Comparison of ENCODE assay signal across 21 cellular contexts in the genomic region with DNA sequence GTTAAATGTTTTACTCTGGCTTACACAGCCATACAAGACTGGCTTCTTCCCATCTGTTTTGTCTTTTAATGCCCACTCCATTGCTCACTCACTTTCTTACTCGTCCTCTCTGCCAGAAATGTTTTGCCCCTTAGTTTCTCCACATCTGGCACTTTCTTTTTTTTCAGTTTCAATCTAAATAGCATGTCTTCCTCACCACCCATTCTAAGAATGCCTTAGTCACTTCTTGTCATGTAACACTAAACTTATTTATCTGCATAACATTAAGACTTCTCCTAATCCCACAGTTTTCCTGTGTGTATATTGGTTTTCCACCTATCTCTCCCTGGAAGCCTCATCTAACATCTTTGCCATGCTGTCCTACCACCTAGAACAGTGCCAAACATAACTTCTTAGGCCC.
DNase-seq lines count a peak whose midpoint lies in the region; ATAC-seq and TF ChIP-seq lines count a peak whose summit lies in the region.
"Had no signal": no experiment of that assay in that cellular context is flagged by ENCODE, and none has a peak within 500 bp of the region (broad histone marks: within the 10 kb centered on the region; RNA-seq: fewer than 3 reads in every experiment).

No MANE protein-coding gene starts in this region.

- 88% methylated on average over 1 of the region's 1 CpG for WGBS in mammary epithelial cell (ENCODE audit: low coverage, missing lambda C conversion rate)
- WGBS in SK-N-SH (ENCODE audit: low lambda C conversion rate) = 28% methylated on average over 1 of the region's 1 CpG
- 92 to 94% methylated on average over 1 of the region's 1 CpG for WGBS in upper lobe of left lung, 2 donors

- H3K79me2 ChIP-seq in mammary epithelial cell (ENCODE audit: insufficient read depth, low read length) = no peaks in the 10 kb centered on the region
- no peaks in the 10 kb centered on the region for H3K79me2 ChIP-seq in SK-N-SH (ENCODE audit: insufficient read depth)

- POLR2A ChIA-PET in SK-N-SH (lab: Yijun Ruan, JAX) = no interaction called here

- H3K27me3 ChIP-seq in mammary epithelial cell (ENCODE audit: insufficient read depth, low read length) (no peaks in the 10 kb centered on the region), breast epithelium (no peaks in the 10 kb centered on the region), SK-N-SH (ENCODE audit: insufficient read depth) (no peaks in the 10 kb centered on the region), upper lobe of left lung (no peaks in the 10 kb centered on the region), right atrium auricular region (no peaks in the 10 kb centered on the region)

- no peak overlapping the region for H3K9ac ChIP-seq in mammary epithelial cell (ENCODE audit: insufficient read depth, low read length)
- H3K9ac ChIP-seq in SK-N-SH = no peak overlapping the region

- no peak overlapping the region for H3K27ac ChIP-seq in mammary epithelial cell (ENCODE audit: insufficient read depth, low read depth, low read length)
- no peak overlapping the region for H3K27ac ChIP-seq in breast epithelium
- H3K27ac ChIP-seq in SK-N-SH (ENCODE audit: low read depth in 2 of 2, low read length in 1 of 2) = no peak overlapping the region
- no peak overlapping the region for H3K27ac ChIP-seq in upper lobe of left lung
- no peak overlapping the region for H3K27ac ChIP-seq in right atrium auricular region

- CTCF ChIA-PET in mammary epithelial cell (lab: Charles Lee; ENCODE audit: low non-redundant PET) = no interaction called here
- CTCF ChIA-PET in SK-N-SH (lab: Yijun Ruan, JAX) = no interaction called here

- dilution Hi-C loops in mammary epithelial cell (cut with HindIII; ENCODE audit: low sequenced_read_pairs) = no loop called here

- DNase-seq in mammary epithelial cell = no peak
- no peak for DNase-seq in breast epithelium (ENCODE audit: low spot score in 2 of 2)
- no peak for DNase-seq in SK-N-SH
- DNase-seq in fibroblast of mammary gland (ENCODE audit: low read depth) = peak; percentile 43
- DNase-seq in upper lobe of left lung = no peak
- no peak for DNase-seq in islet precursor cell
- DNase-seq in right atrium auricular region (ENCODE audit: low spot score) = no peak
- DNase-seq: 8988T, C1 segment of cervical spinal cord, DMS79 treated with DMSO at 0.1 percent for 48 hours, GF-D8, Karpas-422, MM.1S, NCI-H1105 treated with DMSO at 0.1 percent for 48 hours, NCI-H1694 treated with DMSO at 0.1 percent for 48 hours, NCI-H2107, NCI-H2227 treated with DMSO at 0.1 percent for 48 hours, NCI-H526, SHP77, SW 1271 had no signal

- no peaks in the 10 kb centered on the region for H3K9me2 ChIP-seq in SK-N-SH

- ATAC-seq in upper lobe of left lung (ENCODE audit: low FRiP score in 2 of 2) = no peak
- ATAC-seq in HG03280 (IDR thresholded peaks at IDR 0.05; ENCODE audit: unreplicated experiment) = no peak

- H3K4me3 ChIP-seq in mammary epithelial cell (replicated peaks in 1 of 3; ENCODE audit: insufficient read depth in 1 of 3, low read depth in 2 of 3, low read length in 3 of 3) = no peak overlapping the region
- H3K4me3 ChIP-seq in breast epithelium = no peak overlapping the region
- H3K4me3 ChIP-seq in SK-N-SH (ENCODE audit: low read depth in 2 of 2, low read length in 1 of 2) = no peak overlapping the region
- no peak overlapping the region for H3K4me3 ChIP-seq in fibroblast of mammary gland (ENCODE audit: control insufficient read depth, low read depth, low read length)
- no peak overlapping the region for H3K4me3 ChIP-seq in upper lobe of left lung
- H3K4me3 ChIP-seq in right atrium auricular region = no peak overlapping the region

- no peaks in the 10 kb centered on the region for H3K36me3 ChIP-seq in mammary epithelial cell (ENCODE audit: insufficient read depth, low read length)
- H3K36me3 ChIP-seq in breast epithelium = no peaks in the 10 kb centered on the region
- H3K36me3 ChIP-seq in SK-N-SH (replicated peaks in 1 of 2; ENCODE audit: control insufficient read depth in 1 of 2, insufficient read depth in 2 of 2, low read length in 1 of 2) = no peaks in the 10 kb centered on the region
- no peaks in the 10 kb centered on the region for H3K36me3 ChIP-seq in upper lobe of left lung
- H3K36me3 ChIP-seq in right atrium auricular region = no peaks in the 10 kb centered on the region

- no peak for TF ChIP-seq RAD21 in SK-N-SH (IDR thresholded peaks at IDR 0.05; ENCODE audit: low read length)

- TF ChIP-seq CTCF in mammary epithelial cell (conservative IDR thresholded peaks at IDR 0.05 in 1 of 2, IDR thresholded peaks at IDR 0.05 in 1 of 2; ENCODE audit: extremely low read depth in 1 of 2, insufficient read depth in 1 of 2, low read depth in 1 of 2, low read length in 2 of 2) (no peak), breast epithelium (IDR thresholded peaks at IDR 0.05) (no peak), SK-N-SH (IDR thresholded peaks at IDR 0.05) (no peak), fibroblast of mammary gland (conservative IDR thresholded peaks at IDR 0.05; ENCODE audit: control insufficient read depth, insufficient read depth, low read depth, low read length) (no peak), upper lobe of left lung (IDR thresholded peaks at IDR 0.05) (no peak), right atrium auricular region (IDR thresholded peaks at IDR 0.05) (no peak)

- no TSS peak for BruUV-seq in mammary epithelial cell (replicated peaks; lab: Mats Ljungman, UMichigan)

- intact Hi-C loops in mammary epithelial cell (cut with micrococcal nuclease) = no loop called here
- intact Hi-C loops in breast epithelium (cut with DNase I; ENCODE audit: low total_unique reads) = no loop called here

- in situ Hi-C loops in mammary epithelial cell (cut with MboI; ENCODE audit: low sequenced_read_pairs in 2 of 2) = no loop called here

- no peak overlapping the region for H3K4me2 ChIP-seq in mammary epithelial cell (ENCODE audit: insufficient read depth, low read depth, low read length)
- H3K4me2 ChIP-seq in SK-N-SH = no peak overlapping the region

- H3K4me1 ChIP-seq in mammary epithelial cell (ENCODE audit: insufficient read depth, low read length) (no peaks in the 10 kb centered on the region), breast epithelium (no peaks in the 10 kb centered on the region), SK-N-SH (ENCODE audit: control insufficient read depth in 1 of 2, insufficient read depth in 2 of 2, low read depth in 1 of 2, low read length in 1 of 2) (no peaks in the 10 kb centered on the region), upper lobe of left lung (no peaks in the 10 kb centered on the region), right atrium auricular region (no peaks in the 10 kb centered on the region)

- no peaks in the 10 kb centered on the region for H3F3A ChIP-seq in SK-N-SH (replicated peaks; ENCODE audit: insufficient read depth)

- H4K20me1 ChIP-seq in mammary epithelial cell (ENCODE audit: insufficient read depth, low read length) = no peaks in the 10 kb centered on the region
- H4K20me1 ChIP-seq in SK-N-SH (ENCODE audit: insufficient read depth) = no peaks in the 10 kb centered on the region

- no peak for TF ChIP-seq POLR2A in breast epithelium (IDR thresholded peaks at IDR 0.05)
- no peak for TF ChIP-seq POLR2A in upper lobe of left lung (IDR thresholded peaks at IDR 0.05)

- H2AFZ ChIP-seq in mammary epithelial cell (ENCODE audit: low read depth, low read length) (peak overlapping the region; percentile 17), SK-N-SH (ENCODE audit: low read depth) (no peak overlapping the region)

- no peaks in the 10 kb centered on the region for H3K9me3 ChIP-seq in mammary epithelial cell (replicated peaks; ENCODE audit: insufficient read depth, low read length)
- no peaks in the 10 kb centered on the region for H3K9me3 ChIP-seq in breast epithelium
- H3K9me3 ChIP-seq in SK-N-SH = no peaks in the 10 kb centered on the region
- H3K9me3 ChIP-seq in upper lobe of left lung = no peaks in the 10 kb centered on the region
- no peaks in the 10 kb centered on the region for H3K9me3 ChIP-seq in right atrium auricular region

- no peak for TF ChIP-seq EP300 in SK-N-SH (IDR thresholded peaks at IDR 0.05; ENCODE audit: borderline replicate concordance in 1 of 2, low read depth in 1 of 2, low read length in 1 of 2)
- TF ChIP-seq EP300 in upper lobe of left lung (IDR thresholded peaks at IDR 0.05) = no peak

TF ChIP-seq in SK-N-SH, 30 proteins besides CTCF, POLR2A, EP300 and RAD21:
- TF ChIP-seq TCF12 (IDR thresholded peaks at IDR 0.05) (peak; percentile 45), SIN3A (IDR thresholded peaks at IDR 0.05; ENCODE audit: borderline replicate concordance, low read depth, low read length) (no peak)
